Comparison of ENCODE assay signal across 1 cellular context in the genomic region with DNA sequence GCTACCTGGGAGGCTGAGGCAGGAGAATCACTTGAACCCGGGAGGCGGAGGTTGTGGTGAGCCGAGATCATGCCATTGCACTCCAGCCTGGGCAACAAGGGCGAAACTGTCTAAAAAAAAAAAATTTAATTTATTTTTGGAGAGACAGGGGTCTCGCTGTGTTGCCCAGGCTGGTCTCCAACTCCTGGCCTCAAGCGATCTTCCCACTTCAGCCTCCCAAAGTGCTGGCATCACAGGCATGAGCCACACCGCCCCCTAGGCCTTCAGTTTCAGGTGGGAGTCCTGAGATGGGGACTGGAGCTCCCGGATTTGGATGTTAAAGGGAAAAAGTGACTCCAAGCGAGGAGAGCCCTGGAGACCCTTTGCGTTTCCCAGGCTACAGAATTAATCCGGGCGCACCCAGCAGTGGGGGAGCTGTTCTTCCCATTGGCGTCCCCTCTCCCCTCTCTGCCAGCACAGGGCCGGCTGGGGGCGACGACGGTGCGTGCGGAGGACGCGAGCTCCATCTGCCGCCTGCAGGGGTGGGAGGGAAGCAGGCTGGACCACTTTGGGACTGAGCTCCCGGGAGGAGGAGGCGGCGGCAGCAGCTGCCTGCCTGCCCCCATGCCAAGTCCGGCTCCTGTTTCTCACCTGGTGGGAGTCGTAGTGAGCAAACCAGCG.
A peak's percentile ranks its signal among the peaks of the same experiment; 100 is the strongest.
TF ChIP-seq lines count a peak whose summit lies in the region.

No MANE protein-coding gene starts in this region.

TF ChIP-seq in HepG2, 621 proteins besides CTCF, POLR2A, EP300 and RAD21 (continued from another document):
- TF ChIP-seq, protein P1, sequence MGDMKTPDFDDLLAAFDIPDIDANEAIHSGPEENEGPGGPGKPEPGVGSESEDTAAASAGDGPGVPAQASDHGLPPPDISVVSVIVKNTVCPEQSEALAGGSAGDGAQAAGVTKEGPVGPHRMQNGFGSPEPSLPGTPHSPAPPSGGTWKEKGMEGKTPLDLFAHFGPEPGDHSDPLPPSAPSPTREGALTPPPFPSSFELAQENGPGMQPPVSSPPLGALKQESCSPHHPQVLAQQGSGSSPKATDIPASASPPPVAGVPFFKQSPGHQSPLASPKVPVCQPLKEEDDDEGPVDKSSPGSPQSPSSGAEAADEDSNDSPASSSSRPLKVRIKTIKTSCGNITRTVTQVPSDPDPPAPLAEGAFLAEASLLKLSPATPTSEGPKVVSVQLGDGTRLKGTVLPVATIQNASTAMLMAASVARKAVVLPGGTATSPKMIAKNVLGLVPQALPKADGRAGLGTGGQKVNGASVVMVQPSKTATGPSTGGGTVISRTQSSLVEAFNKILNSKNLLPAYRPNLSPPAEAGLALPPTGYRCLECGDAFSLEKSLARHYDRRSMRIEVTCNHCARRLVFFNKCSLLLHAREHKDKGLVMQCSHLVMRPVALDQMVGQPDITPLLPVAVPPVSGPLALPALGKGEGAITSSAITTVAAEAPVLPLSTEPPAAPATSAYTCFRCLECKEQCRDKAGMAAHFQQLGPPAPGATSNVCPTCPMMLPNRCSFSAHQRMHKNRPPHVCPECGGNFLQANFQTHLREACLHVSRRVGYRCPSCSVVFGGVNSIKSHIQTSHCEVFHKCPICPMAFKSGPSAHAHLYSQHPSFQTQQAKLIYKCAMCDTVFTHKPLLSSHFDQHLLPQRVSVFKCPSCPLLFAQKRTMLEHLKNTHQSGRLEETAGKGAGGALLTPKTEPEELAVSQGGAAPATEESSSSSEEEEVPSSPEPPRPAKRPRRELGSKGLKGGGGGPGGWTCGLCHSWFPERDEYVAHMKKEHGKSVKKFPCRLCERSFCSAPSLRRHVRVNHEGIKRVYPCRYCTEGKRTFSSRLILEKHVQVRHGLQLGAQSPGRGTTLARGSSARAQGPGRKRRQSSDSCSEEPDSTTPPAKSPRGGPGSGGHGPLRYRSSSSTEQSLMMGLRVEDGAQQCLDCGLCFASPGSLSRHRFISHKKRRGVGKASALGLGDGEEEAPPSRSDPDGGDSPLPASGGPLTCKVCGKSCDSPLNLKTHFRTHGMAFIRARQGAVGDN (CRISPR knock-in tag; IDR thresholded peaks at IDR 0.05) = peak; percentile 21; the same call in 1 of the 2 replicates
- TF ChIP-seq STAG1 (CRISPR knock-in tag; IDR thresholded peaks at IDR 0.05) (peak; percentile 22; the same call in 1 of the 2 replicates), HNF4A (CRISPR knock-in tag; IDR thresholded peaks at IDR 0.05) (no peak), ZSCAN22 (CRISPR knock-in tag; IDR thresholded peaks at IDR 0.05) (no peak)
- TF ChIP-seq, protein P2, sequence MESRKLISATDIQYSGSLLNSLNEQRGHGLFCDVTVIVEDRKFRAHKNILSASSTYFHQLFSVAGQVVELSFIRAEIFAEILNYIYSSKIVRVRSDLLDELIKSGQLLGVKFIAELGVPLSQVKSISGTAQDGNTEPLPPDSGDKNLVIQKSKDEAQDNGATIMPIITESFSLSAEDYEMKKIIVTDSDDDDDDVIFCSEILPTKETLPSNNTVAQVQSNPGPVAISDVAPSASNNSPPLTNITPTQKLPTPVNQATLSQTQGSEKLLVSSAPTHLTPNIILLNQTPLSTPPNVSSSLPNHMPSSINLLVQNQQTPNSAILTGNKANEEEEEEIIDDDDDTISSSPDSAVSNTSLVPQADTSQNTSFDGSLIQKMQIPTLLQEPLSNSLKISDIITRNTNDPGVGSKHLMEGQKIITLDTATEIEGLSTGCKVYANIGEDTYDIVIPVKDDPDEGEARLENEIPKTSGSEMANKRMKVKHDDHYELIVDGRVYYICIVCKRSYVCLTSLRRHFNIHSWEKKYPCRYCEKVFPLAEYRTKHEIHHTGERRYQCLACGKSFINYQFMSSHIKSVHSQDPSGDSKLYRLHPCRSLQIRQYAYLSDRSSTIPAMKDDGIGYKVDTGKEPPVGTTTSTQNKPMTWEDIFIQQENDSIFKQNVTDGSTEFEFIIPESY (CRISPR knock-in tag; IDR thresholded peaks at IDR 0.05) = peak; percentile 20; the same call in 1 of the 2 replicates
